1 cellular context compared by ENCODE assay signal in genomic region chr1:224219612-224220011, GRCh38.
TF ChIP-seq lines count a peak whose summit lies in the region.

No MANE protein-coding gene starts in this region.

TF ChIP-seq in HEK293, 187 proteins besides CTCF, POLR2A, EP300 and RAD21 (continued from another document):
- TF ChIP-seq ZBTB48 (tag by site-specific recombination; IDR thresholded peaks at IDR 0.05) (no peak), ZNF2 (tag by site-specific recombination; IDR thresholded peaks at IDR 0.05) (no peak), ZBTB49 (tag by site-specific recombination; IDR thresholded peaks at IDR 0.05; ENCODE audit: low read depth) (no peak), ZNF394 (tag by site-specific recombination; IDR thresholded peaks at IDR 0.05; ENCODE audit: borderline replicate concordance) (no peak), ZNF629 (tag by site-specific recombination; IDR thresholded peaks at IDR 0.05) (no peak), ZSCAN16 (tag by site-specific recombination; IDR thresholded peaks at IDR 0.05) (no peak), ZNF514 (tag by site-specific recombination; IDR thresholded peaks at IDR 0.05) (no peak), ZBTB17 (tag by site-specific recombination; IDR thresholded peaks at IDR 0.05) (0 out of 2 replicates have a peak, but pooled peaks have one; percentile 29), ZSCAN4 (tag by site-specific recombination; IDR thresholded peaks at IDR 0.05) (no peak), FEZF1 (tag by site-specific recombination; IDR thresholded peaks at IDR 0.05) (no peak), ZNF366 (tag by site-specific recombination; conservative IDR thresholded peaks at IDR 0.05) (0 out of 2 replicates have a peak, but pooled peaks have one; percentile 7), ZNF701 (tag by site-specific recombination; IDR thresholded peaks at IDR 0.05) (no peak), ZNF426 (tag by site-specific recombination; IDR thresholded peaks at IDR 0.05) (no peak), PRDM6 (tag by site-specific recombination; IDR thresholded peaks at IDR 0.05) (no peak), ATF2 (tag by site-specific recombination; IDR thresholded peaks at IDR 0.05; ENCODE audit: low read depth) (0 out of 2 replicates have a peak, but pooled peaks have one; percentile 1), ZNF138 (tag by site-specific recombination; IDR thresholded peaks at IDR 0.05; ENCODE audit: borderline replicate concordance) (no peak), ZNF600 (tag by site-specific recombination; IDR thresholded peaks at IDR 0.05) (no peak), ZNF335 (tag by site-specific recombination; conservative IDR thresholded peaks at IDR 0.05) (0 out of 2 replicates have a peak, but pooled peaks have one; percentile 0), ZNF561 (tag by site-specific recombination; IDR thresholded peaks at IDR 0.05; ENCODE audit: borderline replicate concordance) (no peak), ZNF776 (tag by site-specific recombination; IDR thresholded peaks at IDR 0.05; ENCODE audit: borderline replicate concordance) (no peak), ZNF274 (IDR thresholded peaks at IDR 0.05; ENCODE audit: low read length) (no peak), ZNF274 (tag by site-specific recombination; IDR thresholded peaks at IDR 0.05; ENCODE audit: borderline replicate concordance) (no peak), ZNF223 (tag by site-specific recombination; IDR thresholded peaks at IDR 0.05) (no peak), ZNF624 (tag by site-specific recombination; IDR thresholded peaks at IDR 0.05) (0 out of 2 replicates have a peak, but pooled peaks have one; percentile 7), WT1 (tag by site-specific recombination; IDR thresholded peaks at IDR 0.05) (no peak), ZBTB1 (tag by site-specific recombination; IDR thresholded peaks at IDR 0.05) (no peak), ZBTB10 (tag by site-specific recombination; IDR thresholded peaks at IDR 0.05) (no peak), ZNF248 (tag by site-specific recombination; IDR thresholded peaks at IDR 0.05) (no peak), BCL11A (tag by site-specific recombination; IDR thresholded peaks at IDR 0.05; ENCODE audit: low read depth) (no peak), ZNF529 (tag by site-specific recombination; IDR thresholded peaks at IDR 0.05; ENCODE audit: insufficient replicate concordance) (no peak), ZNF155 (tag by site-specific recombination; IDR thresholded peaks at IDR 0.05) (no peak), KLF8 (tag by site-specific recombination; IDR thresholded peaks at IDR 0.05) (no peak), HOXA7 (CRISPR knock-in tag; IDR thresholded peaks at IDR 0.05; ENCODE audit: borderline replicate concordance) (no peak), ZNF423 (tag by site-specific recombination; IDR thresholded peaks at IDR 0.05) (no peak), PATZ1 (tag by site-specific recombination; IDR thresholded peaks at IDR 0.05) (no peak), ZNF433 (tag by site-specific recombination; IDR thresholded peaks at IDR 0.05; ENCODE audit: low read depth) (no peak), ZNF175 (tag by site-specific recombination; IDR thresholded peaks at IDR 0.05) (no peak), ZSCAN30 (tag by site-specific recombination; IDR thresholded peaks at IDR 0.05) (no peak), TRIM28 (IDR thresholded peaks at IDR 0.05; ENCODE audit: borderline replicate concordance, low read length) (0 out of 2 replicates have a peak, but pooled peaks have one; percentile 13)
